Comparison of ENCODE assay signal across 15 cellular contexts in the genomic region with DNA sequence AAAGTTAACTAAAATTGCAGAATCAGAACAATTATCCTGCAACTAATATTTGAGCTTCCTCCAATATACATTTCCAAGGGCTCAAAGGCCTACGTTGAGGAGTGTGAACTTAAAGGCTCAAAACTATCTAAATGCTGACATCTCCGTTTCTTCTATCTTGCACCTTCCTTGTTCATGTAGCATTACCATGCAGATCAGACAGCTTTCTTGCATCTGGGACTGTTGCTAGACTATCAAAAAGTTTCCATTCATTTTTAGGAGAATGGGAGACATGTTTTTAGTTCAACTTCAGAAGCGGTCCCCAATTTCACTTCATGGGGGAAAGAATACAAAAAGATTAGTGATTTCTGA. TPM values are rescaled to one million over a fixed set of nuclear protein-coding genes. Genes with fewer than 3 reads are reported as not detected.
A peak's percentile ranks its signal among the peaks of the same experiment; 100 is the strongest.
DNase-seq lines count a peak whose midpoint lies in the region; ATAC-seq, FAIRE-seq and TF ChIP-seq lines count a peak whose summit lies in the region.
"Had no signal": no experiment of that assay in that cellular context is flagged by ENCODE, and none has a peak within 500 bp of the region (broad histone marks: within the 10 kb centered on the region; RNA-seq: fewer than 3 reads in every experiment).

No MANE protein-coding gene starts in this region.

- H3K9me3 Mint-ChIP-seq in Caco-2 (ENCODE audit: unreplicated experiment) = no peaks in the 10 kb centered on the region
- H3K9me3 Mint-ChIP-seq in astrocyte (ENCODE audit: unreplicated experiment) = no peaks in the 10 kb centered on the region
- H3K9me3 Mint-ChIP-seq in nephron = no peaks in the 10 kb centered on the region
- H3K9me3 Mint-ChIP-seq: CD8-positive, alpha-beta T cell; HFFc6; IgD-negative memory B cell had no signal

- intact Hi-C loops in Caco-2 (cut with micrococcal nuclease; ENCODE audit: unreplicated experiment) = no loop called here

- H3K27me3 Mint-ChIP-seq in Caco-2 (ENCODE audit: insufficient read depth, unreplicated experiment) (no peaks in the 10 kb centered on the region), astrocyte (ENCODE audit: low read depth, unreplicated experiment) (no peaks in the 10 kb centered on the region), nephron (ENCODE audit: low read depth) (peaks cover 10% of the 10 kb centered on the region)
- H3K27me3 Mint-ChIP-seq: IgD-negative memory B cell had no signal

- no peak for DNase-seq in Caco-2
- DNase-seq in astrocyte (ENCODE audit: low read depth) = no peak
- DNase-seq in pons (ENCODE audit: low spot score) = no peak
- DNase-seq in upper lobe of left lung = no peak
- DNase-seq: CD8-positive, alpha-beta T cell; NCI-H1417; NCI-H1930; NCI-H2171 treated with DMSO at 0.1 percent for 48 hours; NCI-H774; PC-9 had no signal

- H3K36me3 Mint-ChIP-seq in Caco-2 (ENCODE audit: insufficient read depth, unreplicated experiment) (peaks cover 84% of the 10 kb centered on the region), astrocyte (ENCODE audit: low read depth, unreplicated experiment) (peaks cover 12% of the 10 kb centered on the region), nephron (ENCODE audit: low read depth) (no peaks in the 10 kb centered on the region)
- H3K36me3 Mint-ChIP-seq: CD8-positive, alpha-beta T cell had no signal

- H3K4me3 ChIP-seq in Caco-2 (ENCODE audit: low read depth, low read length) (no peak overlapping the region), astrocyte (ENCODE audit: insufficient read depth, low read depth, low read length) (no peak overlapping the region), upper lobe of left lung (no peak overlapping the region)
- H3K4me3 ChIP-seq: PC-9 had no signal

- H3K79me2 ChIP-seq in astrocyte (ENCODE audit: insufficient read depth, low read length) = peaks cover 12% of the 10 kb centered on the region

- 84 to 88% methylated on average over 3 of the region's 3 CpGs for WGBS in upper lobe of left lung, 2 donors

- CTCF ChIA-PET in Caco-2 (lab: Charles Lee) = interaction anchor here (1.2 kb wide), 1 partner anchor 46 kb away, joined by 4 read pairs; a partner anchor contains a TSS

- ATAC-seq in HG02840 (IDR thresholded peaks at IDR 0.05; ENCODE audit: low FRiP score, unreplicated experiment) = no peak
- no peak for ATAC-seq in upper lobe of left lung (ENCODE audit: low FRiP score in 2 of 2)
- ATAC-seq: CD8-positive, alpha-beta T cell had no signal

- H3K9me3 ChIP-seq in Caco-2 = no peaks in the 10 kb centered on the region
- no peaks in the 10 kb centered on the region for H3K9me3 ChIP-seq in astrocyte (ENCODE audit: insufficient read depth, low read depth, low read length)
- H3K9me3 ChIP-seq in upper lobe of left lung = no peaks in the 10 kb centered on the region

- H3K4me1 Mint-ChIP-seq in Caco-2 (ENCODE audit: low read depth, unreplicated experiment) (peaks cover 43% of the 10 kb centered on the region), astrocyte (ENCODE audit: low read depth, unreplicated experiment) (peaks cover 20% of the 10 kb centered on the region), nephron (peaks cover 63% of the 10 kb centered on the region)

- no peak for FAIRE-seq in astrocyte (lab: Jason Lieb, UNC)

- peak overlapping the region; percentile 25 for H3K4me2 ChIP-seq in astrocyte (ENCODE audit: low read length)

- H3K36me3 ChIP-seq in Caco-2 (ENCODE audit: control insufficient read depth, insufficient read depth, low read length) (no peaks in the 10 kb centered on the region), astrocyte (ENCODE audit: insufficient read depth, low read length) (peaks cover 5% of the 10 kb centered on the region), upper lobe of left lung (no peaks in the 10 kb centered on the region)

- H3K4me1 ChIP-seq in Caco-2 (peaks cover 19% of the 10 kb centered on the region), astrocyte (ENCODE audit: insufficient read depth, low read length) (peaks cover 16% of the 10 kb centered on the region), upper lobe of left lung (peaks cover 0 to 5% (median 0%) of the 10 kb centered on the region in 4 donors)

- TF ChIP-seq POLR2A in upper lobe of left lung (IDR thresholded peaks at IDR 0.05) = no peak

- H4K20me1 ChIP-seq in astrocyte (ENCODE audit: insufficient read depth, low read length) = no peaks in the 10 kb centered on the region

- H2AFZ ChIP-seq in astrocyte (ENCODE audit: low read depth, low read length) = no peak overlapping the region
- H2AFZ ChIP-seq: PC-9 had no signal

- no peak for TF ChIP-seq CTCF in 22Rv1 (IDR thresholded peaks at IDR 0.05)
- no peak for TF ChIP-seq CTCF in Caco-2 (IDR thresholded peaks at IDR 0.05; ENCODE audit: insufficient read depth in 1 of 2, low read depth in 1 of 2, low read length in 1 of 2, severe bottlenecking in 1 of 2, unreplicated experiment in 1 of 2)
- TF ChIP-seq CTCF in astrocyte (IDR thresholded peaks at IDR 0.05; ENCODE audit: insufficient read depth, low read depth, low read length) = no peak
- TF ChIP-seq CTCF in nephron (IDR thresholded peaks at IDR 0.05; ENCODE audit: unreplicated experiment in 3 of 3) = no peak
- TF ChIP-seq CTCF in upper lobe of left lung (IDR thresholded peaks at IDR 0.05) = no peak

- BruUV-seq in Caco-2 (replicated peaks; lab: Mats Ljungman, UMichigan) = no TSS peak

- H3K4me3 Mint-ChIP-seq in Caco-2 (ENCODE audit: unreplicated experiment) (peak overlapping the region; percentile 95), astrocyte (ENCODE audit: unreplicated experiment) (peak overlapping the region; percentile 94), nephron (peak overlapping the region in 1 of 3 experiments; percentile 27)
- H3K4me3 Mint-ChIP-seq: CD8-positive, alpha-beta T cell; IgD-negative memory B cell had no signal

- no peak overlapping the region for H3K9ac ChIP-seq in astrocyte (ENCODE audit: low read length)

- H3K27me3 ChIP-seq in Caco-2 (replicated peaks; ENCODE audit: control insufficient read depth, insufficient read depth, low read length) = no peaks in the 10 kb centered on the region
- no peaks in the 10 kb centered on the region for H3K27me3 ChIP-seq in astrocyte (ENCODE audit: insufficient read depth, low read length)
- H3K27me3 ChIP-seq in upper lobe of left lung = no peaks in the 10 kb centered on the region

- H3K27ac Mint-ChIP-seq in Caco-2 (ENCODE audit: unreplicated experiment) = no peak overlapping the region
- H3K27ac Mint-ChIP-seq in astrocyte (ENCODE audit: unreplicated experiment) = peak overlapping the region; percentile 82
- H3K27ac Mint-ChIP-seq in nephron = peak overlapping the region in 2 of 3 experiments; percentile 52 to 85
- H3K27ac Mint-ChIP-seq: CD8-positive, alpha-beta T cell; IgD-negative memory B cell had no signal

- H3K27ac ChIP-seq in 22Rv1 = peak overlapping the region; percentile 50
- no peak overlapping the region for H3K27ac ChIP-seq in astrocyte (ENCODE audit: low read depth, low read length)
- no peak overlapping the region for H3K27ac ChIP-seq in upper lobe of left lung
- H3K27ac ChIP-seq: PC-9 had no signal

- TF ChIP-seq EP300 in upper lobe of left lung (IDR thresholded peaks at IDR 0.05) = no peak

- POLR2A ChIA-PET in Caco-2 (lab: Charles Lee) = interaction anchor here (2.1 kb wide), 1 partner anchor 12 kb away, joined by 7 read pairs; no protein-coding TSS in a partner anchor

RNA-seq across cellular contexts. Expression of a gene that starts 2.9 kb away (rescaled TPM):
- total RNA-seq in Caco-2 (2022) (75.7 and 97.4 TPM in 2 replicates), astrocyte (841 and 913 TPM in 2 replicates), upper lobe of left lung (100 to 1,000 TPM in 2 of 6 donors, 10 to 100 TPM in 3, not detected in 1; 28.0 to 223 (median 46.6) TPM)
- total RNA-seq: CD8-positive, alpha-beta T cell had no signal

RNA-seq across cellular contexts. Expression of a gene that starts 46.2 kb away (rescaled TPM):
- total RNA-seq in Caco-2 (2022) = 66.5 and 67.6 TPM in 2 replicates
- 24.9 and 32.0 TPM in 2 replicates for total RNA-seq in astrocyte
- 10 to 100 TPM in 5 of 6 donors, 1 to 10 TPM in 1; 9.9 to 28.8 (median 23.2) TPM for total RNA-seq in upper lobe of left lung
